Comparison of ENCODE assay signal across 29 cellular contexts in genomic region chr9:82206490-82206889, GRCh38.
A peak's percentile ranks its signal among the peaks of the same experiment; 100 is the strongest.
DNase-seq lines count a peak whose midpoint lies in the region; ATAC-seq, FAIRE-seq and TF ChIP-seq lines count a peak whose summit lies in the region.
"Had no signal": no experiment of that assay in that cellular context is flagged by ENCODE, and none has a peak within 500 bp of the region (broad histone marks: within the 10 kb centered on the region; RNA-seq: fewer than 3 reads in every experiment).

No MANE protein-coding gene starts in this region.

- TF ChIP-seq CTCF in bronchial epithelial cell (IDR thresholded peaks at IDR 0.05; ENCODE audit: insufficient read depth, low read length, severe bottlenecking): no peak

- no peaks in the 10 kb centered on the region for H3K27me3 Mint-ChIP-seq in stimulated activated naive B cell treated with anti-CD40 and anti-IgM and Interleukin-4, amounts not matched to agents 10 μg/mL and 1 μg/mL and 100 μg/mL, for 72 hours
- H3K27me3 Mint-ChIP-seq: activated CD8-positive, alpha-beta T cell treated with anti-CD3 and anti-CD28 coated beads for 36 hours; activated T-helper 17 cell treated with anti-CD3 and anti-CD28 coated beads, Interleukin-2, amount 50 U/mL, for 72 hours; CD4-positive, CD25-positive, alpha-beta regulatory T cell; dendritic cell treated with granulocyte-macrophage colony-stimulating factor and Interleukin-4, amounts not matched to agents 40 ng/mL and 50 ng/mL, for 4 days had no signal

- ATAC-seq in GM19395 (IDR thresholded peaks at IDR 0.05; ENCODE audit: unreplicated experiment): no peak
- ATAC-seq in stimulated activated naive B cell treated with anti-CD40 and anti-IgM and Interleukin-4, amounts not matched to agents 10 μg/mL and 1 μg/mL and 100 μg/mL, for 72 hours (replicated peaks): no peak
- ATAC-seq: activated CD8-positive, alpha-beta T cell treated with anti-CD3 and anti-CD28 coated beads for 36 hours; activated T-helper 17 cell treated with anti-CD3 and anti-CD28 coated beads, Interleukin-2, amount 50 U/mL, for 72 hours; left ventricle myocardium superior; naive thymus-derived CD8-positive, alpha-beta T cell had no signal

- DNase-seq in NCI-H146 (lab: John Stamatoyannopoulos, UW) (peak; percentile 1), NCI-H146 treated with DMSO at 0.1 percent for 48 hours (lab: John Stamatoyannopoulos, UW; ENCODE audit: unreplicated experiment) (no peak), NCI-H2227 treated with DMSO at 0.1 percent for 48 hours (lab: John Stamatoyannopoulos, UW) (peak; percentile 3), bronchial epithelial cell (ENCODE audit: low read depth) (peak; percentile 23), renal cortical epithelial cell (ENCODE audit: low read depth) (peak; percentile 2), NCI-H1436 (lab: John Stamatoyannopoulos, UW) (no peak)
- no peak for DNase-seq in stimulated activated naive B cell treated with anti-CD40 and anti-IgM and Interleukin-4, amounts not matched to agents 10 μg/mL and 1 μg/mL and 100 μg/mL, for 72 hours
- DNase-seq: 8988T; activated CD8-positive, alpha-beta T cell treated with anti-CD3 and anti-CD28 coated beads for 36 hours; activated naive CD4-positive, alpha-beta T cell treated with anti-CD3 and anti-CD28 coated beads, Interleukin-2, amount 50 U/mL, for 16 hours; anterior cingulate cortex; CD4-positive, CD25-positive, alpha-beta regulatory T cell; hypothalamus; left ventricle myocardium superior; midbrain; naive thymus-derived CD8-positive, alpha-beta T cell; NCI-H1694 treated with DMSO at 0.1 percent for 48 hours; NCI-H526 treated with DMSO at 0.1 percent for 48 hours; nucleus accumbens; stimulated activated CD4-positive, alpha-beta T cell treated with anti-CD3 and anti-CD28 coated beads, Interleukin-15, amount 100 ng/mL, for 24 hours; stimulated activated naive CD4-positive, alpha-beta T cell treated with Interleukin-2 at 50 U/mL for 16 hours; T-helper 2 cell had no signal

- no peak overlapping the region for H3K4me3 ChIP-seq in bronchial epithelial cell (ENCODE audit: low read depth, low read length)
- H3K4me3 ChIP-seq: cardiac muscle cell, prostate gland, SK-N-MC had no signal

- no peaks in the 10 kb centered on the region for H3K36me3 ChIP-seq in bronchial epithelial cell (ENCODE audit: control insufficient read depth, insufficient read depth, low read length)
- H3K36me3 ChIP-seq: cardiac muscle cell, prostate gland had no signal

- H3K27me3 ChIP-seq in bronchial epithelial cell (ENCODE audit: control insufficient read depth, insufficient read depth, low read length): no peaks in the 10 kb centered on the region
- H3K27me3 ChIP-seq: cardiac muscle cell had no signal

- no peak overlapping the region for H3K27ac Mint-ChIP-seq in stimulated activated naive B cell treated with anti-CD40 and anti-IgM and Interleukin-4, amounts not matched to agents 10 μg/mL and 1 μg/mL and 100 μg/mL, for 72 hours
- H3K27ac Mint-ChIP-seq: activated CD8-positive, alpha-beta T cell treated with anti-CD3 and anti-CD28 coated beads for 36 hours; activated T-helper 17 cell treated with anti-CD3 and anti-CD28 coated beads, Interleukin-2, amount 50 U/mL, for 72 hours; CD4-positive, CD25-positive, alpha-beta regulatory T cell; dendritic cell treated with granulocyte-macrophage colony-stimulating factor and Interleukin-4, amounts not matched to agents 40 ng/mL and 50 ng/mL, for 4 days; naive thymus-derived CD8-positive, alpha-beta T cell had no signal

- peaks cover 11 to 17% of the 10 kb centered on the region in 2 donors for H3K36me3 Mint-ChIP-seq in stimulated activated naive B cell treated with anti-CD40 and anti-IgM and Interleukin-4, amounts not matched to agents 10 μg/mL and 1 μg/mL and 100 μg/mL, for 72 hours
- H3K36me3 Mint-ChIP-seq: CD4-positive, CD25-positive, alpha-beta regulatory T cell; naive thymus-derived CD8-positive, alpha-beta T cell had no signal

- peaks cover 12 to 13% of the 10 kb centered on the region in 2 donors for H3K9me3 Mint-ChIP-seq in stimulated activated naive B cell treated with anti-CD40 and anti-IgM and Interleukin-4, amounts not matched to agents 10 μg/mL and 1 μg/mL and 100 μg/mL, for 72 hours
- H3K9me3 Mint-ChIP-seq: dendritic cell treated with granulocyte-macrophage colony-stimulating factor and Interleukin-4, amounts not matched to agents 40 ng/mL and 50 ng/mL, for 4 days had no signal

- FAIRE-seq in bronchial epithelial cell (lab: Jason Lieb, UNC): no peak
- FAIRE-seq: D721Med had no signal

- H3K4me1 Mint-ChIP-seq in stimulated activated naive B cell treated with anti-CD40 and anti-IgM and Interleukin-4, amounts not matched to agents 10 μg/mL and 1 μg/mL and 100 μg/mL, for 72 hours: peaks cover 18 to 41% of the 10 kb centered on the region in 2 donors
- H3K4me1 Mint-ChIP-seq: activated T-helper 17 cell treated with anti-CD3 and anti-CD28 coated beads, Interleukin-2, amount 50 U/mL, for 72 hours; CD4-positive, CD25-positive, alpha-beta regulatory T cell had no signal

- H3K4me3 Mint-ChIP-seq in stimulated activated naive B cell treated with anti-CD40 and anti-IgM and Interleukin-4, amounts not matched to agents 10 μg/mL and 1 μg/mL and 100 μg/mL, for 72 hours: no peak overlapping the region
- H3K4me3 Mint-ChIP-seq: activated CD8-positive, alpha-beta T cell treated with anti-CD3 and anti-CD28 coated beads for 36 hours; activated T-helper 17 cell treated with anti-CD3 and anti-CD28 coated beads, Interleukin-2, amount 50 U/mL, for 72 hours; CD4-positive, CD25-positive, alpha-beta regulatory T cell; dendritic cell treated with granulocyte-macrophage colony-stimulating factor and Interleukin-4, amounts not matched to agents 40 ng/mL and 50 ng/mL, for 4 days; naive thymus-derived CD8-positive, alpha-beta T cell had no signal

Comparison
In these comparisons a context has a peak if more than half of its experiments do, and no peak if none do; other contexts are left out.
1. DNase-seq: peak in NCI-H146 (single experiment), NCI-H2227 treated with DMSO at 0.1 percent for 48 hours (single experiment), bronchial epithelial cell (single experiment) and renal cortical epithelial cell (single experiment); none in NCI-H146 treated with DMSO at 0.1 percent for 48 hours (single experiment), stimulated activated naive B cell treated with anti-CD40 and anti-IgM and Interleukin-4, amounts not matched to agents 10 μg/mL and 1 μg/mL and 100 μg/mL, for 72 hours (single experiment) and NCI-H1436 (single experiment).